10 cellular contexts compared by ENCODE assay signal in genomic region chr12:51752490-51752889, GRCh38.
DNase-seq lines count a peak whose midpoint lies in the region; ATAC-seq and TF ChIP-seq lines count a peak whose summit lies in the region.
"Had no signal": no experiment of that assay in that cellular context is flagged by ENCODE, and none has a peak within 500 bp of the region (broad histone marks: within the 10 kb centered on the region; RNA-seq: fewer than 3 reads in every experiment).

No MANE protein-coding gene starts in this region.

- DNase-seq in HK-2 (ENCODE audit: unreplicated experiment) (peak; percentile 66), cardiac fibroblast (ENCODE audit: low read depth in 2 of 2) (peak; percentile 81 to 83), islet precursor cell (peak; percentile 86)
- no peak for DNase-seq in activated CD4-positive, alpha-beta T cell treated with anti-CD3 and anti-CD28 coated beads for 1 hour
- no peak for DNase-seq in CD4-positive, alpha-beta T cell
- DNase-seq in activated CD4-positive, alpha-beta T cell treated with anti-CD3 and anti-CD28 coated beads, Interleukin-2, amount 50 U/mL, for 4 hours = no peak
- DNase-seq: KBM-7; stimulated activated CD4-positive, alpha-beta T cell treated with anti-CD3 and anti-CD28 coated beads, Interleukin-12 subunit alpha, Interleukin-12 subunit beta, amount 100 ng/mL, for 4 hours had no signal

- no peak for ATAC-seq in CD4-positive, alpha-beta T cell (ENCODE audit: poor library complexity)
- no peak for ATAC-seq in HG03139 (IDR thresholded peaks at IDR 0.05; ENCODE audit: unreplicated experiment)

- CTCF ChIA-PET in CD4-positive, alpha-beta T cell (lab: Charles Lee) = no interaction called here

- H3K9me3 ChIP-seq in CD4-positive, alpha-beta T cell (ENCODE audit: control insufficient read depth, low read length) = no peaks in the 10 kb centered on the region

- intact Hi-C loops in CD4-positive, alpha-beta T cell (cut with DNase I, micrococcal nuclease) = no loop called here

- no peaks in the 10 kb centered on the region for H3K36me3 Mint-ChIP-seq in CD4-positive, alpha-beta T cell (ENCODE audit: low read depth)

- TF ChIP-seq CTCF in cardiac fibroblast (IDR thresholded peaks at IDR 0.05; ENCODE audit: low read depth, low read length) = no peak
- no peak for TF ChIP-seq CTCF in CD4-positive, alpha-beta T cell (IDR thresholded peaks at IDR 0.05)

- no peaks in the 10 kb centered on the region for H3K27me3 ChIP-seq in CD4-positive, alpha-beta T cell (ENCODE audit: control insufficient read depth, insufficient read depth, low read length)

- no peak overlapping the region for H3K4me3 Mint-ChIP-seq in CD4-positive, alpha-beta T cell

- H3K4me1 Mint-ChIP-seq in CD4-positive, alpha-beta T cell (ENCODE audit: low read depth) = no peaks in the 10 kb centered on the region

- H3K27me3 Mint-ChIP-seq in CD4-positive, alpha-beta T cell = peaks cover 17% of the 10 kb centered on the region

- H3K27ac ChIP-seq in temporal lobe (ENCODE audit: low read depth, low read length) = peak overlapping the region; percentile 87
- H3K27ac ChIP-seq in CD4-positive, alpha-beta T cell (ENCODE audit: low read depth, low read length) = no peak overlapping the region

- POLR2A ChIA-PET in CD4-positive, alpha-beta T cell (lab: Charles Lee) = no interaction called here

- no peaks in the 10 kb centered on the region for H3K9me3 Mint-ChIP-seq in CD4-positive, alpha-beta T cell

- H3K4me3 ChIP-seq in cardiac fibroblast (replicated peaks in 1 of 2; ENCODE audit: low read depth in 2 of 2, low read length in 2 of 2) = no peak overlapping the region

- H3K27ac Mint-ChIP-seq in CD4-positive, alpha-beta T cell = no peak overlapping the region

Comparison
In these comparisons a context has a peak if more than half of its experiments do, and no peak if none do; other contexts are left out.
1. DNase-seq: peak in HK-2 (single experiment), cardiac fibroblast (2 of 2) and islet precursor cell (single experiment); none in activated CD4-positive, alpha-beta T cell treated with anti-CD3 and anti-CD28 coated beads for 1 hour (single experiment), CD4-positive, alpha-beta T cell (0 of 10) and activated CD4-positive, alpha-beta T cell treated with anti-CD3 and anti-CD28 coated beads, Interleukin-2, amount 50 U/mL, for 4 hours (0 of 2).